In genomic region chr13:80436571-80437169, GRCh38 we compare ENCODE assay signal across 1 cellular context.
TF ChIP-seq lines count a peak whose summit lies in the region.

No MANE protein-coding gene starts in this region.

TF ChIP-seq in SK-N-SH, 30 proteins besides CTCF, POLR2A, EP300 and RAD21 (continued from another document):
- TF ChIP-seq, protein P1, sequence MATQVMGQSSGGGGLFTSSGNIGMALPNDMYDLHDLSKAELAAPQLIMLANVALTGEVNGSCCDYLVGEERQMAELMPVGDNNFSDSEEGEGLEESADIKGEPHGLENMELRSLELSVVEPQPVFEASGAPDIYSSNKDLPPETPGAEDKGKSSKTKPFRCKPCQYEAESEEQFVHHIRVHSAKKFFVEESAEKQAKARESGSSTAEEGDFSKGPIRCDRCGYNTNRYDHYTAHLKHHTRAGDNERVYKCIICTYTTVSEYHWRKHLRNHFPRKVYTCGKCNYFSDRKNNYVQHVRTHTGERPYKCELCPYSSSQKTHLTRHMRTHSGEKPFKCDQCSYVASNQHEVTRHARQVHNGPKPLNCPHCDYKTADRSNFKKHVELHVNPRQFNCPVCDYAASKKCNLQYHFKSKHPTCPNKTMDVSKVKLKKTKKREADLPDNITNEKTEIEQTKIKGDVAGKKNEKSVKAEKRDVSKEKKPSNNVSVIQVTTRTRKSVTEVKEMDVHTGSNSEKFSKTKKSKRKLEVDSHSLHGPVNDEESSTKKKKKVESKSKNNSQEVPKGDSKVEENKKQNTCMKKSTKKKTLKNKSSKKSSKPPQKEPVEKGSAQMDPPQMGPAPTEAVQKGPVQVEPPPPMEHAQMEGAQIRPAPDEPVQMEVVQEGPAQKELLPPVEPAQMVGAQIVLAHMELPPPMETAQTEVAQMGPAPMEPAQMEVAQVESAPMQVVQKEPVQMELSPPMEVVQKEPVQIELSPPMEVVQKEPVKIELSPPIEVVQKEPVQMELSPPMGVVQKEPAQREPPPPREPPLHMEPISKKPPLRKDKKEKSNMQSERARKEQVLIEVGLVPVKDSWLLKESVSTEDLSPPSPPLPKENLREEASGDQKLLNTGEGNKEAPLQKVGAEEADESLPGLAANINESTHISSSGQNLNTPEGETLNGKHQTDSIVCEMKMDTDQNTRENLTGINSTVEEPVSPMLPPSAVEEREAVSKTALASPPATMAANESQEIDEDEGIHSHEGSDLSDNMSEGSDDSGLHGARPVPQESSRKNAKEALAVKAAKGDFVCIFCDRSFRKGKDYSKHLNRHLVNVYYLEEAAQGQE (IDR thresholded peaks at IDR 0.05; ENCODE audit: low read depth, low read length), result no peak
- TF ChIP-seq TEAD4 (IDR thresholded peaks at IDR 0.05; ENCODE audit: borderline replicate concordance, insufficient read depth) (peak; percentile 19; the same call in 1 of the 2 replicates), ELF1 (IDR thresholded peaks at IDR 0.05) (no peak), SIN3A (IDR thresholded peaks at IDR 0.05; ENCODE audit: borderline replicate concordance, low read depth, low read length) (no peak), RCOR1 (IDR thresholded peaks at IDR 0.05; ENCODE audit: low read length) (peak; percentile 34; the same call in 1 of the 2 replicates), EZH2phosphoT487 (IDR thresholded peaks at IDR 0.05; ENCODE audit: borderline replicate concordance, low read depth) (no peak), GABPA (IDR thresholded peaks at IDR 0.05; ENCODE audit: low read depth) (0 out of 2 replicates have a peak, but pooled peaks have one; percentile 12)
- TF ChIP-seq, protein P2, sequence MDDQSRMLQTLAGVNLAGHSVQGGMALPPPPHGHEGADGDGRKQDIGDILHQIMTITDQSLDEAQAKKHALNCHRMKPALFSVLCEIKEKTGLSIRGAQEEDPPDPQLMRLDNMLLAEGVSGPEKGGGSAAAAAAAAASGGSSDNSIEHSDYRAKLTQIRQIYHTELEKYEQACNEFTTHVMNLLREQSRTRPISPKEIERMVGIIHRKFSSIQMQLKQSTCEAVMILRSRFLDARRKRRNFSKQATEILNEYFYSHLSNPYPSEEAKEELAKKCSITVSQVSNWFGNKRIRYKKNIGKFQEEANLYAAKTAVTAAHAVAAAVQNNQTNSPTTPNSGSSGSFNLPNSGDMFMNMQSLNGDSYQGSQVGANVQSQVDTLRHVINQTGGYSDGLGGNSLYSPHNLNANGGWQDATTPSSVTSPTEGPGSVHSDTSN (IDR thresholded peaks at IDR 0.05), result peak; percentile 84
